ENCODE assay signal across 8 cellular contexts in genomic region chrX:74537011-74537390, GRCh38.
A peak's percentile ranks its signal among the peaks of the same experiment; 100 is the strongest.
DNase-seq lines count a peak whose midpoint lies in the region; ATAC-seq lines count a peak whose summit lies in the region.

No MANE protein-coding gene starts in this region.

- no peak for ATAC-seq in activated naive CD8-positive, alpha-beta T cell treated with anti-CD3 and anti-CD28 coated beads, Interleukin-2, amount 10 ng/mL, durations not matched to agents 7 days and 5 days (ENCODE audit: low read depth)
- ATAC-seq in GM18861 (IDR thresholded peaks at IDR 0.05; ENCODE audit: unreplicated experiment) (no peak), HG02981 (IDR thresholded peaks at IDR 0.05; ENCODE audit: unreplicated experiment) (no peak)

- H3K4me3 Mint-ChIP-seq in activated naive CD8-positive, alpha-beta T cell treated with anti-CD3 and anti-CD28 coated beads, Interleukin-2, amount 10 ng/mL, durations not matched to agents 7 days and 5 days = peak overlapping the region; percentile 78

- H3K4me1 ChIP-seq in iPS-18a (ENCODE audit: control insufficient read depth, low read depth, low read length) = peaks cover 6% of the 10 kb centered on the region
- H3K4me1 ChIP-seq in subcutaneous abdominal adipose tissue (ENCODE audit: control insufficient read depth in 5 of 5, insufficient read depth in 5 of 5, low read length in 5 of 5) = peaks cover 0 to 25% (median 12%) of the 10 kb centered on the region in 5 donors

- peaks cover 5% of the 10 kb centered on the region for H3K9me3 ChIP-seq in iPS-18a (ENCODE audit: control insufficient read depth, low read depth, low read length)
- no peaks in the 10 kb centered on the region for H3K9me3 ChIP-seq in subcutaneous abdominal adipose tissue (ENCODE audit: control insufficient read depth in 5 of 5, low read length in 5 of 5)

- DNase-seq in NCI-H2227 (lab: John Stamatoyannopoulos, UW; ENCODE audit: unreplicated experiment) (peak; percentile 57), NCI-H2227 treated with DMSO at 0.1 percent for 48 hours (lab: John Stamatoyannopoulos, UW) (no peak), NCI-H446 treated with DMSO at 0.1 percent for 48 hours (lab: John Stamatoyannopoulos, UW) (no peak)
- no peak for DNase-seq in activated naive CD8-positive, alpha-beta T cell treated with anti-CD3 and anti-CD28 coated beads, Interleukin-2, amount 10 ng/mL, durations not matched to agents 7 days and 5 days

- peak overlapping the region; percentile 82 for H3K27ac Mint-ChIP-seq in activated naive CD8-positive, alpha-beta T cell treated with anti-CD3 and anti-CD28 coated beads, Interleukin-2, amount 10 ng/mL, durations not matched to agents 7 days and 5 days

- POLR2A ChIA-PET in activated naive CD8-positive, alpha-beta T cell treated with anti-CD3 and anti-CD28 coated beads, Interleukin-2, amount 10 ng/mL, durations not matched to agents 7 days and 5 days (lab: Charles Lee) = no interaction called here

- H3K9ac ChIP-seq in iPS-18a (ENCODE audit: low read length) = peak overlapping the region; percentile 30
- peak overlapping the region; percentile 6 to 70 (median 48) for H3K9ac ChIP-seq in subcutaneous abdominal adipose tissue (ENCODE audit: low read length in 5 of 5)

- no peak overlapping the region for H3K27ac ChIP-seq in iPS-18a (ENCODE audit: low read length)
- peak overlapping the region; percentile 73 for H3K27ac ChIP-seq in subcutaneous abdominal adipose tissue (ENCODE audit: low read depth, low read length)

- H3K9me3 Mint-ChIP-seq in activated naive CD8-positive, alpha-beta T cell treated with anti-CD3 and anti-CD28 coated beads, Interleukin-2, amount 10 ng/mL, durations not matched to agents 7 days and 5 days = no peaks in the 10 kb centered on the region

- H3K27me3 Mint-ChIP-seq in activated naive CD8-positive, alpha-beta T cell treated with anti-CD3 and anti-CD28 coated beads, Interleukin-2, amount 10 ng/mL, durations not matched to agents 7 days and 5 days = peaks cover 2% of the 10 kb centered on the region

- peaks cover 9% of the 10 kb centered on the region for H3K4me1 Mint-ChIP-seq in activated naive CD8-positive, alpha-beta T cell treated with anti-CD3 and anti-CD28 coated beads, Interleukin-2, amount 10 ng/mL, durations not matched to agents 7 days and 5 days

- H3K36me3 ChIP-seq in iPS-18a (ENCODE audit: control insufficient read depth, low read depth, low read length) (no peaks in the 10 kb centered on the region), subcutaneous abdominal adipose tissue (ENCODE audit: control insufficient read depth in 5 of 5, insufficient read depth in 5 of 5, low read length in 5 of 5) (peaks cover 0 to 4% (median 0%) of the 10 kb centered on the region in 5 donors)

- H3K27me3 ChIP-seq in iPS-18a (ENCODE audit: control insufficient read depth, insufficient read depth, low read length) (peaks cover 9% of the 10 kb centered on the region), subcutaneous abdominal adipose tissue (ENCODE audit: control insufficient read depth in 5 of 5, insufficient read depth in 4 of 5, low read length in 5 of 5) (peaks cover 0 to 35% (median 7%) of the 10 kb centered on the region in 5 donors)

- no peaks in the 10 kb centered on the region for H3K36me3 Mint-ChIP-seq in activated naive CD8-positive, alpha-beta T cell treated with anti-CD3 and anti-CD28 coated beads, Interleukin-2, amount 10 ng/mL, durations not matched to agents 7 days and 5 days

- H3K4me3 ChIP-seq in iPS-18a (ENCODE audit: low read length) = peak overlapping the region; percentile 53
- H3K4me3 ChIP-seq in subcutaneous abdominal adipose tissue (ENCODE audit: low read depth in 1 of 5, low read length in 5 of 5) = peak overlapping the region; percentile 36 to 67 (median 60)
